28 cellular contexts compared by ENCODE assay signal in genomic region chr6:115733426-115733825, GRCh38.
"Had no signal": no experiment of that assay in that cellular context is flagged by ENCODE, and none has a peak within 500 bp of the region (broad histone marks: within the 10 kb centered on the region; RNA-seq: fewer than 3 reads in every experiment).

No MANE protein-coding gene starts in this region.

- H3K27ac Mint-ChIP-seq: activated CD4-positive, alpha-beta memory T cell treated with anti-CD3 and anti-CD28 coated beads for 36 hours; activated CD4-positive, alpha-beta T cell treated with anti-CD3 and anti-CD28 coated beads, Interleukin-2, amount 10 ng/mL, durations not matched to agents 7 days and 5 days; activated naive CD4-positive, alpha-beta T cell treated with anti-CD3 and anti-CD28 coated beads, Interleukin-2, amount 10 ng/mL, durations not matched to agents 7 days and 5 days; activated naive CD8-positive, alpha-beta T cell treated with anti-CD3 and anti-CD28 coated beads for 36 hours; dendritic cell treated with granulocyte-macrophage colony-stimulating factor and Interleukin-4, amounts not matched to agents 40 ng/mL and 50 ng/mL, for 4 days; T-helper 17 cell had no signal

- H3K36me3 ChIP-seq: brain microvascular endothelial cell, cardiac muscle cell had no signal

- H3K4me3 Mint-ChIP-seq: activated CD4-positive, alpha-beta memory T cell treated with anti-CD3 and anti-CD28 coated beads for 36 hours; activated CD4-positive, alpha-beta T cell treated with anti-CD3 and anti-CD28 coated beads, Interleukin-2, amount 10 ng/mL, durations not matched to agents 7 days and 5 days; activated naive CD4-positive, alpha-beta T cell treated with anti-CD3 and anti-CD28 coated beads, Interleukin-2, amount 10 ng/mL, durations not matched to agents 7 days and 5 days; activated naive CD8-positive, alpha-beta T cell treated with anti-CD3 and anti-CD28 coated beads for 36 hours; activated T-cell treated with anti-CD3 and anti-CD28 coated beads, Interleukin-2, amount 50 U/mL, for 4 hours; dendritic cell treated with granulocyte-macrophage colony-stimulating factor and Interleukin-4, amounts not matched to agents 40 ng/mL and 50 ng/mL, for 4 days; T-helper 17 cell had no signal

- H3K4me1 Mint-ChIP-seq: activated CD4-positive, alpha-beta T cell treated with anti-CD3 and anti-CD28 coated beads, Interleukin-2, amount 10 ng/mL, durations not matched to agents 7 days and 5 days; activated naive CD4-positive, alpha-beta T cell treated with anti-CD3 and anti-CD28 coated beads, Interleukin-2, amount 10 ng/mL, durations not matched to agents 7 days and 5 days; activated naive CD8-positive, alpha-beta T cell treated with anti-CD3 and anti-CD28 coated beads for 36 hours; T-helper 17 cell had no signal

- ATAC-seq: activated T-cell treated with anti-CD3 and anti-CD28 coated beads, Interleukin-2, amount 50 U/mL, for 4 hours; K562; Panc1; Right ventricle myocardium inferior; T-helper 17 cell had no signal

- H3K4me3 ChIP-seq: cardiac muscle cell, K562 had no signal

- H3K27me3 Mint-ChIP-seq: activated CD4-positive, alpha-beta memory T cell treated with anti-CD3 and anti-CD28 coated beads for 36 hours; activated CD4-positive, alpha-beta T cell treated with anti-CD3 and anti-CD28 coated beads, Interleukin-2, amount 10 ng/mL, durations not matched to agents 7 days and 5 days; activated naive CD4-positive, alpha-beta T cell treated with anti-CD3 and anti-CD28 coated beads, Interleukin-2, amount 10 ng/mL, durations not matched to agents 7 days and 5 days; activated naive CD8-positive, alpha-beta T cell treated with anti-CD3 and anti-CD28 coated beads for 36 hours; dendritic cell treated with granulocyte-macrophage colony-stimulating factor and Interleukin-4, amounts not matched to agents 40 ng/mL and 50 ng/mL, for 4 days; T-helper 17 cell had no signal

- H3K27ac ChIP-seq: brain microvascular endothelial cell, cardiac muscle cell had no signal

- H3K36me3 Mint-ChIP-seq: activated CD4-positive, alpha-beta memory T cell treated with anti-CD3 and anti-CD28 coated beads for 36 hours; activated naive CD4-positive, alpha-beta T cell treated with anti-CD3 and anti-CD28 coated beads, Interleukin-2, amount 10 ng/mL, durations not matched to agents 7 days and 5 days; activated naive CD8-positive, alpha-beta T cell treated with anti-CD3 and anti-CD28 coated beads for 36 hours had no signal

- DNase-seq: activated CD4-positive, alpha-beta memory T cell treated with anti-CD3 and anti-CD28 coated beads for 36 hours; activated CD4-positive, alpha-beta T cell treated with anti-CD3 and anti-CD28 coated beads, Interleukin-2, amount 10 ng/mL, durations not matched to agents 7 days and 5 days; activated CD4-positive, CD25-positive, alpha-beta regulatory T cell; activated CD8-positive, alpha-beta memory T cell treated with anti-CD3 and anti-CD28 coated beads for 24 hours; activated gamma-delta T cell treated with Interleukin-2 at 50 U/mL for 16 hours; activated naive CD4-positive, alpha-beta T cell treated with anti-CD3 and anti-CD28 coated beads, Interleukin-2, amount 10 ng/mL, durations not matched to agents 7 days and 5 days; activated naive CD8-positive, alpha-beta T cell treated with anti-CD3 and anti-CD28 coated beads for 36 hours; activated T-cell treated with anti-CD3 and anti-CD28 coated beads, Interleukin-2, amount 50 U/mL, for 4 hours; brain microvascular endothelial cell; cerebellar nuclear complex; Karpas-422; MM.1S; NCI-H1105 treated with DMSO at 0.1 percent for 48 hours; NCI-H146; NCI-H2081; NCI-H226; NCI-H510A treated with DMSO at 0.1 percent for 48 hours; NCI-H774; NK-92 treated with Interleukin-12 subunit alpha and Interleukin-12 subunit beta, amount 100 ng/mL, for 24 hours; OCI-M1; RPMI8226; T-helper 17 cell; T-helper 9 cell had no signal

- H3K27me3 ChIP-seq: brain microvascular endothelial cell, cardiac muscle cell had no signal

- H3K9me3 Mint-ChIP-seq: activated CD4-positive, alpha-beta memory T cell treated with anti-CD3 and anti-CD28 coated beads for 36 hours had no signal
